12 cellular contexts compared by ENCODE assay signal in the genomic region with DNA sequence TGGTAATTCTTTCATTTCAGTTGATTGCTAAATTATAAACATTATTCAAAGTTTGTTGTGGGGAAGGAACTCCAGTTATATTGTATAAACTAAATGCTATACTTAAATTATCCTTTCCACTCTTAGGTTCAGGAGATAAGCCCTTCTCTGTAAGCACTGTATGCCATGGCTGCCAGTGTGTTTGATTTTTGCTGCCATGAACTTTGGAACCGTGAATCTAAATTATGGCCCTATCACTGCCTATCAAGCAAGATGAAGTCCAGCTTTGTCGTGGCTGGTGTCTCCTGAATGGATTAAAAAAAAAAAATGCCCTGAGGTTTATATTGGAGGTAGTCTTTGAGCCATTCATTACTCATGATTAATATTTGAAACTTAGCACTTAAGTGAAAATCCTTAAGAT.
"Had no signal": no experiment of that assay in that cellular context is flagged by ENCODE, and none has a peak within 500 bp of the region (broad histone marks: within the 10 kb centered on the region; RNA-seq: fewer than 3 reads in every experiment).

No MANE protein-coding gene starts in this region.

- H3K27ac ChIP-seq: adrenal gland had no signal

- H3K4me3 Mint-ChIP-seq: activated B cell treated with CpG ODN at 0.5 μM for 24 hours; activated CD4-positive, alpha-beta T cell treated with anti-CD3 and anti-CD28 coated beads, Interleukin-2, amount 10 ng/mL, durations not matched to agents 7 days and 5 days; activated naive CD4-positive, alpha-beta T cell treated with anti-CD3 and anti-CD28 coated beads, Interleukin-2, amount 10 ng/mL, durations not matched to agents 7 days and 5 days; central memory CD8-positive, alpha-beta T cell; dendritic cell treated with granulocyte-macrophage colony-stimulating factor and Interleukin-4, amounts not matched to agents 40 ng/mL and 50 ng/mL, for 4 days; naive B cell had no signal

- H3K4me1 Mint-ChIP-seq: activated B cell treated with CpG ODN at 0.5 μM for 24 hours; activated naive CD4-positive, alpha-beta T cell treated with anti-CD3 and anti-CD28 coated beads, Interleukin-2, amount 10 ng/mL, durations not matched to agents 7 days and 5 days; naive B cell had no signal

- ATAC-seq: SK-N-SH treated with all-trans-retinoic acid at 6 μM for 48 hours had no signal

- H3K27ac Mint-ChIP-seq: activated B cell treated with CpG ODN at 0.5 μM for 24 hours; activated CD4-positive, alpha-beta T cell treated with anti-CD3 and anti-CD28 coated beads, Interleukin-2, amount 10 ng/mL, durations not matched to agents 7 days and 5 days; activated naive CD4-positive, alpha-beta T cell treated with anti-CD3 and anti-CD28 coated beads, Interleukin-2, amount 10 ng/mL, durations not matched to agents 7 days and 5 days; dendritic cell treated with granulocyte-macrophage colony-stimulating factor and Interleukin-4, amounts not matched to agents 40 ng/mL and 50 ng/mL, for 4 days had no signal

- H3K4me3 ChIP-seq: adrenal gland had no signal

- DNase-seq: activated B cell treated with CpG ODN at 0.5 μM for 24 hours; activated CD4-positive, alpha-beta T cell treated with anti-CD3 and anti-CD28 coated beads, Interleukin-2, amount 10 ng/mL, durations not matched to agents 7 days and 5 days; activated CD8-positive, alpha-beta memory T cell treated with anti-CD3 and anti-CD28 coated beads for 24 hours; activated naive CD4-positive, alpha-beta T cell treated with anti-CD3 and anti-CD28 coated beads, Interleukin-2, amount 10 ng/mL, durations not matched to agents 7 days and 5 days; adrenal gland; erythroblast; naive B cell; stimulated activated CD4-positive, alpha-beta T cell treated with anti-CD3 and anti-CD28 coated beads, Interleukin-12 subunit alpha, Interleukin-12 subunit beta, amount 100 ng/mL, for 4 hours; stimulated activated naive CD4-positive, alpha-beta T cell treated with Interleukin-2 at 50 U/mL for 16 hours had no signal

- H3K27me3 Mint-ChIP-seq: activated B cell treated with CpG ODN at 0.5 μM for 24 hours; activated CD4-positive, alpha-beta T cell treated with anti-CD3 and anti-CD28 coated beads, Interleukin-2, amount 10 ng/mL, durations not matched to agents 7 days and 5 days; activated naive CD4-positive, alpha-beta T cell treated with anti-CD3 and anti-CD28 coated beads, Interleukin-2, amount 10 ng/mL, durations not matched to agents 7 days and 5 days; central memory CD8-positive, alpha-beta T cell; dendritic cell treated with granulocyte-macrophage colony-stimulating factor and Interleukin-4, amounts not matched to agents 40 ng/mL and 50 ng/mL, for 4 days; naive B cell had no signal

- H3K9me3 Mint-ChIP-seq: activated B cell treated with CpG ODN at 0.5 μM for 24 hours; activated CD4-positive, alpha-beta T cell treated with anti-CD3 and anti-CD28 coated beads, Interleukin-2, amount 10 ng/mL, durations not matched to agents 7 days and 5 days; activated naive CD4-positive, alpha-beta T cell treated with anti-CD3 and anti-CD28 coated beads, Interleukin-2, amount 10 ng/mL, durations not matched to agents 7 days and 5 days; central memory CD8-positive, alpha-beta T cell; dendritic cell treated with granulocyte-macrophage colony-stimulating factor and Interleukin-4, amounts not matched to agents 40 ng/mL and 50 ng/mL, for 4 days; naive B cell had no signal

- H3K9me3 ChIP-seq: adrenal gland had no signal

- H3K27me3 ChIP-seq: adrenal gland had no signal
